17 cellular contexts compared by ENCODE assay signal in the genomic region with DNA sequence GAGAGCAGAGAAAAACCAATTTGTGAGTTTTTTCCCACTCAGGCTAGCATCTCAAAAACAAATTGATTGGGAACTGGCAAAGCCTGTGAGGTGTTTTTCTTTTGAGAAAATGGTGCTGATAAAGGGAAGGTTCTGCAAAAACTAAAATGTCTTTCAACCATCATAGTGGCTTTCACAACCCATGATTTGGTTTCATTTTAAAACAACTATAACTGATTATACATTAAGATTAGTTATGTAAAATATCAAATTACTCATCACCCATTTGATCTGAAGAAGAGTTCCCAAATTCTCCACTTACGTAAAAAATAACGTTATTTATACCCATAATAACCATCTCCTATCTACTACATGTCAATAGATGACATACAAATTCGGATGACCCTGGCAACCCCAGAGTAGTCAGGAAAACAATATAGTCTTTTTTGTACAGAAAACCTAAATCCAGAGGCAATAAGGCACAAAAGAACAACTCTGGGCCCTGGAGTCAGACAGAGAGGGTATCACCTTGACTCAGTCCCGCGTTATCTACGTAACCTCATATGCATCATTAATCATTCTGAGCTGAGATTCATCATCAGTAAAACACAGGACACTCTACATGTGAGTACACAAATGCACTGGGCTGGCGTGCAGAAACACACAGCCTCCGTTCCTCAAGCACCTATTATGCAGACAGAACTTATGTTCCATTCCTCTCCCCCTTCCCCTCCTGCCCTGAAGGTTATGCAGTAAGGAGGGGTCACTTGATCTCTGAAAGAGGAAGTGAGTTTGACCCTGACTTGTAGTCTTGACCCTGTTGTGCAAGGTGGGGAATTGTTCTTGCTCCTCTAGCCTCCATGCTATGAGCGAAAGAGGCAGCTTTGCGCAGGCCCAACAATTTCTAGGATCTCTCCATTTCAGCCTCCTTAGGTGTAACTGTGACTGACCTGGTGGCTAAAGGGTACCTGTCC.
"Had no signal": no experiment of that assay in that cellular context is flagged by ENCODE, and none has a peak within 500 bp of the region (broad histone marks: within the 10 kb centered on the region; RNA-seq: fewer than 3 reads in every experiment).

No MANE protein-coding gene starts in this region.

- H3K36me3 ChIP-seq: brain microvascular endothelial cell, lower lobe of right lung, SJCRH30, stomach, tibial artery had no signal

- H3K27me3 ChIP-seq: brain microvascular endothelial cell, SJCRH30, stomach, tibial artery had no signal

- ATAC-seq: esophagus mucosa; lower lobe of right lung; naive thymus-derived CD4-positive, alpha-beta T cell had no signal

- H3K27ac ChIP-seq: brain microvascular endothelial cell, dorsolateral prefrontal cortex, lower lobe of right lung, parathyroid adenoma, SJCRH30, stomach, tibial artery had no signal

- H3K27me3 Mint-ChIP-seq: activated naive CD8-positive, alpha-beta T cell; naive thymus-derived CD4-positive, alpha-beta T cell had no signal

- H3K4me3 Mint-ChIP-seq: activated naive CD8-positive, alpha-beta T cell; naive thymus-derived CD4-positive, alpha-beta T cell had no signal

- H3K9me3 ChIP-seq: lower lobe of right lung, SJCRH30, stomach, tibial artery had no signal

- H3K4me3 ChIP-seq: dorsolateral prefrontal cortex, lower lobe of right lung, SJCRH30, stomach, tibial artery had no signal

- H2AFZ ChIP-seq: parathyroid adenoma had no signal

- H3K9me3 Mint-ChIP-seq: naive thymus-derived CD4-positive, alpha-beta T cell had no signal

- H3K9ac ChIP-seq: parathyroid adenoma had no signal

- FAIRE-seq: endometrium had no signal

- H3K4me1 ChIP-seq: lower lobe of right lung, SJCRH30, stomach, tibial artery had no signal

- H3K79me2 ChIP-seq: parathyroid adenoma had no signal

- H3K27ac Mint-ChIP-seq: activated naive CD8-positive, alpha-beta T cell; naive thymus-derived CD4-positive, alpha-beta T cell had no signal

- DNase-seq: activated CD4-positive, alpha-beta T cell treated with anti-CD3 and anti-CD28 coated beads, Interleukin-2, amount 50 U/mL, for 4 hours; activated effector memory CD4-positive, alpha-beta T cell treated with anti-CD3 and anti-CD28 coated beads, Interleukin-2, amount 50 U/mL, for 16 hours; amygdala; brain microvascular endothelial cell; dorsolateral prefrontal cortex; hypothalamus; lower lobe of right lung; naive thymus-derived CD4-positive, alpha-beta T cell; SJCRH30; stimulated activated CD4-positive, alpha-beta T cell treated with anti-CD3 and anti-CD28 coated beads, Interleukin-4, amount 100 ng/mL, for 4 hours; stomach; T1000; tibial artery had no signal
